ENCODE assay signal across 19 cellular contexts in the genomic region with DNA sequence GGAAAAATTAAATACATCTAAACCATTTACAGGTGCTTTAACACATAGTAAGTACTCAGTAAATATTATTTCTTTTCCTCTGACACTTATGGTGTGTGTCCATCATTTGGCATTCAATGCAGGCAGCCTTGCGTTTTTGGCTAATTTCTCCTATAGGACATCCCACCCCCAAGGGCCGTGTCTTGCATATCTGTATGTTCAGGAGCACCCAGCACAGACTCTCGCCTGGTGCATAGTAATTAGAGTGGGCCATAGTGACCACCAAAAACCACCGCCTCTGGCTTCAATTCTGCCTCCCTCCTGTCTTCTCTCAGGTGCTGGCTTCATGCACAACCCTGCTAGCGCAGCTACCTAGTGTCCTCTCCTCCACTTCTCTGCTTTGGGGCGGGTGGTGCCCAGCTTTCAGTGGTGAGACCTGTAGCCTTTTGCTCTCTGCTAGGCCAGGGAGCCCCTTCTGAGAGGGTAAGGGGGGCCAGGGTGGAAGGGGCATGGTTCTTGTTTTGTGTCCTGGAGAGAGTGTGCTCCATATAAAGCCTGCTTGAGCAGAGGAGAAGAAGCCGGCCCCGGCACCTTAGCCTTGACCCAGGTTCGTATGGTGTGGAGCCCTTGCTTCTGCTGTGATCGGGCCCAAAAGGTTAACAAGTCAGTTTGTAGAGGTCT. TPM values are rescaled to one million over a fixed set of nuclear protein-coding genes. Genes with fewer than 3 reads are reported as not detected.
A peak's percentile ranks its signal among the peaks of the same experiment; 100 is the strongest.
DNase-seq lines count a peak whose midpoint lies in the region; ATAC-seq and TF ChIP-seq lines count a peak whose summit lies in the region.
"Had no signal": no experiment of that assay in that cellular context is flagged by ENCODE, and none has a peak within 500 bp of the region (broad histone marks: within the 10 kb centered on the region; RNA-seq: fewer than 3 reads in every experiment).

No MANE protein-coding gene starts in this region.

- H3K23me2 ChIP-seq in H9 (ENCODE audit: insufficient read length, low read depth, low read length, poor library complexity, severe bottlenecking) = no peaks in the 10 kb centered on the region

- H3K9ac ChIP-seq in H9 (ENCODE audit: extremely low read depth, insufficient read length, low read length) (no peak overlapping the region), MM.1S (ENCODE audit: low read length) (no peak overlapping the region)

- H3K9me2 ChIP-seq in hepatocyte (replicated peaks; ENCODE audit: insufficient read depth) (no peaks in the 10 kb centered on the region), MM.1S (replicated peaks; ENCODE audit: insufficient read depth, low read length) (no peaks in the 10 kb centered on the region)

- peaks cover 11% of the 10 kb centered on the region for H3K27me3 Mint-ChIP-seq in Caco-2 (ENCODE audit: insufficient read depth, unreplicated experiment)
- peaks cover 38% of the 10 kb centered on the region for H3K27me3 Mint-ChIP-seq in H9 (ENCODE audit: low read depth)
- peaks cover 1 to 18% (median 15%) of the 10 kb centered on the region in 5 donors for H3K27me3 Mint-ChIP-seq in naive thymus-derived CD4-positive, alpha-beta T cell

- no peak overlapping the region for H2BK5ac ChIP-seq in H9 (ENCODE audit: insufficient read length, low read length)

- H3K27ac Mint-ChIP-seq in Caco-2 (ENCODE audit: unreplicated experiment) (no peak overlapping the region), H9 (no peak overlapping the region)
- no peak overlapping the region for H3K27ac Mint-ChIP-seq in naive thymus-derived CD4-positive, alpha-beta T cell
- H3K27ac Mint-ChIP-seq: activated naive CD8-positive, alpha-beta T cell treated with anti-CD3 and anti-CD28 coated beads, Interleukin-2, amount 50 U/mL, for 24 hours had no signal

- H3K9me3 Mint-ChIP-seq in Caco-2 (ENCODE audit: unreplicated experiment) = no peaks in the 10 kb centered on the region
- H3K9me3 Mint-ChIP-seq in H9 = no peaks in the 10 kb centered on the region; a peak in 2 of 5 replicates
- no peaks in the 10 kb centered on the region for H3K9me3 Mint-ChIP-seq in naive thymus-derived CD4-positive, alpha-beta T cell
- H3K9me3 Mint-ChIP-seq: activated naive CD8-positive, alpha-beta T cell treated with anti-CD3 and anti-CD28 coated beads, Interleukin-2, amount 50 U/mL, for 24 hours; activated T-cell treated with anti-CD3 and anti-CD28 coated beads, Interleukin-2, amount 50 U/mL, for 24 hours had no signal

- H3K4me2 ChIP-seq in H9 (ENCODE audit: insufficient read depth, insufficient read length, low read length) = no peak overlapping the region
- no peak overlapping the region for H3K4me2 ChIP-seq in hepatocyte
- no peak overlapping the region for H3K4me2 ChIP-seq in MM.1S (ENCODE audit: low read depth, low read length)

- H3K14ac ChIP-seq in H9 (ENCODE audit: insufficient read depth, low read length) = no peak overlapping the region

- CTCF ChIA-PET in Caco-2 (lab: Charles Lee) (interaction anchor here (0.6 to 1.3 kb wide), 6 partner anchors 22 to 1615 kb away, joined by 4 to 14 read pairs (median 6); partner anchors contain the start of genes ATF3 and SMYD2), GM10248 (lab: Yijun Ruan, JAX) (interaction anchor here (0.6 to 4.2 kb wide), 40 partner anchors 9 to 337 kb away, joined by 3 to 52 read pairs (median 11); partner anchors contain the start of genes BATF3, NSL1 and TATDN3)
- CTCF ChIA-PET in naive thymus-derived CD4-positive, alpha-beta T cell (lab: Charles Lee) = interaction anchor here (0.6 to 5.5 kb wide), 11 partner anchors 73 to 462 kb away, joined by 3 to 60 read pairs (median 8); no protein-coding TSS in a partner anchor

- intact Hi-C loops in Caco-2 (cut with micrococcal nuclease; ENCODE audit: unreplicated experiment) = loop anchor here (5.0 kb wide), 1 partner anchor 59 kb away; the partner anchor contains the start of gene ATF3
- intact Hi-C loops in naive thymus-derived CD4-positive, alpha-beta T cell (cut with micrococcal nuclease) = no loop called here

- H3K36me3 ChIP-seq in Caco-2 (ENCODE audit: control insufficient read depth, insufficient read depth, low read length) = no peaks in the 10 kb centered on the region
- no peaks in the 10 kb centered on the region for H3K36me3 ChIP-seq in naive thymus-derived CD4-positive, alpha-beta T cell (ENCODE audit: control insufficient read depth in 2 of 3, insufficient read depth in 3 of 3, low read length in 3 of 3)
- H3K36me3 ChIP-seq in hepatocyte (replicated peaks; ENCODE audit: insufficient read depth, low read depth) = no peaks in the 10 kb centered on the region
- H3K36me3 ChIP-seq in MM.1S (replicated peaks; ENCODE audit: insufficient read depth, low read length) = no peaks in the 10 kb centered on the region
- H3K36me3 ChIP-seq: BE2C, cardiac muscle cell, esophagus muscularis mucosa, lower lobe of right lung had no signal

- H2AK5ac ChIP-seq in H9 (ENCODE audit: insufficient read length, low read length) = no peak overlapping the region

- H3K79me2 ChIP-seq in H9 (ENCODE audit: insufficient read depth, low read length) = no peaks in the 10 kb centered on the region
- no peaks in the 10 kb centered on the region for H3K79me2 ChIP-seq in hepatocyte
- no peaks in the 10 kb centered on the region for H3K79me2 ChIP-seq in MM.1S (ENCODE audit: low read length)

- H4K8ac ChIP-seq in H9 (replicated peaks; ENCODE audit: insufficient read length, low read depth, low read length) = no peak overlapping the region

- DNase-seq in Caco-2 (no peak), H9 (peak; percentile 26), coronary artery (ENCODE audit: low spot score) (peak; percentile 69), NCI-H345 (lab: John Stamatoyannopoulos, UW) (no peak), hepatocyte (ENCODE audit: low spot score) (no peak), MM.1S (no peak), GM10248 (ENCODE audit: extremely low spot score) (no peak)
- no peak for DNase-seq in naive thymus-derived CD4-positive, alpha-beta T cell
- DNase-seq: activated CD4-positive, alpha-beta T cell treated with anti-CD3 and anti-CD28 coated beads, Interleukin-2, amount 50 U/mL, for 1 hour; activated naive CD8-positive, alpha-beta T cell treated with anti-CD3 and anti-CD28 coated beads, Interleukin-2, amount 50 U/mL, for 24 hours; activated T-cell treated with anti-CD3 and anti-CD28 coated beads, Interleukin-2, amount 50 U/mL, for 24 hours; Karpas-422; NCI-H1105 treated with DMSO at 0.1 percent for 48 hours; stimulated activated CD4-positive, alpha-beta T cell treated with anti-CD3 and anti-CD28 coated beads, Interleukin-12 subunit alpha, Interleukin-12 subunit beta, amount 100 ng/mL, for 4 hours had no signal

- TF ChIP-seq CTCF in Caco-2 (IDR thresholded peaks at IDR 0.05; ENCODE audit: insufficient read depth in 1 of 2, low read depth in 1 of 2, low read length in 1 of 2, severe bottlenecking in 1 of 2, unreplicated experiment in 1 of 2) (no peak), H9 (conservative IDR thresholded peaks at IDR 0.05) (no peak), coronary artery (IDR thresholded peaks at IDR 0.05) (no peak), hepatocyte (IDR thresholded peaks at IDR 0.05; ENCODE audit: poor library complexity) (no peak), MM.1S (IDR thresholded peaks at IDR 0.05; ENCODE audit: low read length) (no peak), GM10248 (IDR thresholded peaks at IDR 0.05; ENCODE audit: control extremely low read depth, extremely low read depth, low read depth, missing control alignments) (no peak)

- no peaks in the 10 kb centered on the region for H3K27me3 ChIP-seq in Caco-2 (replicated peaks; ENCODE audit: control insufficient read depth, insufficient read depth, low read length)
- H3K27me3 ChIP-seq in H9 (ENCODE audit: insufficient read depth, low read length) = peaks cover 2% of the 10 kb centered on the region; the same call in 1 of the 2 replicates
- no peaks in the 10 kb centered on the region for H3K27me3 ChIP-seq in naive thymus-derived CD4-positive, alpha-beta T cell (ENCODE audit: control insufficient read depth in 2 of 2, insufficient read depth in 2 of 2, low read length in 2 of 2)
- H3K27me3 ChIP-seq in hepatocyte = no peaks in the 10 kb centered on the region
- H3K27me3 ChIP-seq in MM.1S (replicated peaks; ENCODE audit: insufficient read depth, low read length) = no peaks in the 10 kb centered on the region
- H3K27me3 ChIP-seq: BE2C, esophagus muscularis mucosa had no signal

- no peak overlapping the region for H2BK15ac ChIP-seq in H9 (ENCODE audit: low read depth, low read length)

- H4K5ac ChIP-seq in H9 (ENCODE audit: insufficient read length, low read depth, low read length) = no peak overlapping the region

- no peak overlapping the region for H2BK120ac ChIP-seq in H9 (ENCODE audit: low read depth, low read length, poor library complexity, severe bottlenecking)

- no CpG with 5 or more reads among the region's 10 CpGs for WGBS in H9 (ENCODE audit: extremely low coverage, insufficient read length, low lambda C conversion rate)
- 86% methylated on average over 10 of the region's 10 CpGs for WGBS in hepatocyte (ENCODE audit: low lambda C conversion rate, missing lambda C conversion rate)

- no peak overlapping the region for H3K27ac ChIP-seq in H9 (ENCODE audit: insufficient read length, low read depth, low read length)
- no peak overlapping the region for H3K27ac ChIP-seq in coronary artery
- no peak overlapping the region for H3K27ac ChIP-seq in naive thymus-derived CD4-positive, alpha-beta T cell (ENCODE audit: low read depth, low read length)
- no peak overlapping the region for H3K27ac ChIP-seq in hepatocyte
- no peak overlapping the region for H3K27ac ChIP-seq in MM.1S (ENCODE audit: low read length)
- H3K27ac ChIP-seq: cardiac muscle cell, SK-N-MC had no signal

- H3K79me1 ChIP-seq in H9 (ENCODE audit: insufficient read depth, low read depth, low read length, poor library complexity, severe bottlenecking) = no peaks in the 10 kb centered on the region

- no peak overlapping the region for H3K23ac ChIP-seq in H9 (ENCODE audit: insufficient read length, low read depth, low read length)

- H3F3A ChIP-seq in MM.1S (ENCODE audit: insufficient read depth, low read length) = no peaks in the 10 kb centered on the region

- no peaks in the 10 kb centered on the region for H3K4me1 ChIP-seq in Caco-2
- H3K4me1 ChIP-seq in H9 (ENCODE audit: insufficient read depth, low read length) = peaks cover 2% of the 10 kb centered on the region; the same call in 1 of the 2 replicates
- H3K4me1 ChIP-seq in naive thymus-derived CD4-positive, alpha-beta T cell (ENCODE audit: control insufficient read depth in 2 of 2, insufficient read depth in 2 of 2, low read length in 2 of 2) = peaks cover 0 to 6% of the 10 kb centered on the region in 2 donors
- peaks cover 4% of the 10 kb centered on the region for H3K4me1 ChIP-seq in hepatocyte (ENCODE audit: insufficient read depth)
- H3K4me1 ChIP-seq in MM.1S (ENCODE audit: low read length) = peaks cover 10% of the 10 kb centered on the region; the same call in 1 of the 2 replicates

- no peaks in the 10 kb centered on the region for H3K36me3 Mint-ChIP-seq in Caco-2 (ENCODE audit: insufficient read depth, unreplicated experiment)
- no peaks in the 10 kb centered on the region; a peak in 1 of 7 replicates for H3K36me3 Mint-ChIP-seq in H9 (ENCODE audit: insufficient read depth in 1 of 3, low read depth in 3 of 3)
- no peaks in the 10 kb centered on the region for H3K36me3 Mint-ChIP-seq in naive thymus-derived CD4-positive, alpha-beta T cell

- H2BK12ac ChIP-seq in H9 (ENCODE audit: insufficient read length, low read depth, low read length) = no peak overlapping the region

- H3K4me3 Mint-ChIP-seq in Caco-2 (ENCODE audit: unreplicated experiment) (peak overlapping the region; percentile 74), H9 (peak overlapping the region in 1 of 2 experiments; percentile 26; a peak in 2 of 5 replicates)
- H3K4me3 Mint-ChIP-seq in naive thymus-derived CD4-positive, alpha-beta T cell = peak overlapping the region in 6 of 10 donors; percentile 12 to 81 (median 42)

- POLR2A ChIA-PET in Caco-2 (lab: Charles Lee) (no interaction called here), GM10248 (lab: Yijun Ruan, JAX) (interaction anchor here (0.9 kb wide), 1 partner anchor 58 kb away, joined by 5 read pairs; the partner anchor contains the start of gene ATF3)
- POLR2A ChIA-PET in naive thymus-derived CD4-positive, alpha-beta T cell (lab: Charles Lee) = interaction anchor here (0.9 kb wide), 1 partner anchor 108 kb away, joined by 3 read pairs; no protein-coding TSS in a partner anchor

- no peak overlapping the region for H2AFZ ChIP-seq in H9 (ENCODE audit: low read length)
- H2AFZ ChIP-seq in hepatocyte = no peak overlapping the region
- H2AFZ ChIP-seq in MM.1S (ENCODE audit: low read length) = no peak overlapping the region

- H3K4ac ChIP-seq in H9 (ENCODE audit: low read depth, low read length) = no peak overlapping the region

- H3K56ac ChIP-seq in H9 (ENCODE audit: insufficient read length, low read depth, low read length) = no peak overlapping the region

- H3K4me1 Mint-ChIP-seq in Caco-2 (ENCODE audit: low read depth, unreplicated experiment) (peaks cover 6% of the 10 kb centered on the region), H9 (peaks cover 16 to 19% of the 10 kb centered on the region in 2 experiments)
- peaks cover 4 to 32% (median 5%) of the 10 kb centered on the region in 7 donors for H3K4me1 Mint-ChIP-seq in naive thymus-derived CD4-positive, alpha-beta T cell

- H2BK20ac ChIP-seq in H9 (ENCODE audit: low read depth, low read length, poor library complexity, severe bottlenecking) = no peak overlapping the region

- no peak overlapping the region for H3K4me3 ChIP-seq in Caco-2 (ENCODE audit: low read depth, low read length)
- no peak overlapping the region for H3K4me3 ChIP-seq in coronary artery
- H3K4me3 ChIP-seq in naive thymus-derived CD4-positive, alpha-beta T cell (ENCODE audit: low read length) = no peak overlapping the region
- no peak overlapping the region for H3K4me3 ChIP-seq in hepatocyte
- H3K4me3 ChIP-seq in MM.1S (ENCODE audit: low read length) = no peak overlapping the region

- H3K9me3 ChIP-seq in Caco-2 (no peaks in the 10 kb centered on the region), H9 (ENCODE audit: control insufficient read depth, low read depth, low read length) (no peaks in the 10 kb centered on the region), hepatocyte (ENCODE audit: low read depth) (no peaks in the 10 kb centered on the region), MM.1S (replicated peaks; ENCODE audit: insufficient read depth, low read length) (no peaks in the 10 kb centered on the region)
- no peaks in the 10 kb centered on the region for H3K9me3 ChIP-seq in naive thymus-derived CD4-positive, alpha-beta T cell (ENCODE audit: control insufficient read depth in 2 of 3, low read length in 3 of 3)
- H3K9me3 ChIP-seq: BE2C, esophagus muscularis mucosa, lower lobe of right lung had no signal

- no peak for ATAC-seq in naive thymus-derived CD4-positive, alpha-beta T cell

- no peak overlapping the region for H4K91ac ChIP-seq in H9 (ENCODE audit: insufficient read length, low read depth, low read length)

- H3K18ac ChIP-seq in H9 (ENCODE audit: insufficient read length, low read depth, low read length) = no peak overlapping the region

- H4K20me1 ChIP-seq in H9 (ENCODE audit: control insufficient read depth, insufficient read depth, insufficient read length) (no peaks in the 10 kb centered on the region), hepatocyte (ENCODE audit: insufficient read depth, poor library complexity, severe bottlenecking) (no peaks in the 10 kb centered on the region), MM.1S (ENCODE audit: insufficient read depth, low read length) (no peaks in the 10 kb centered on the region)

- no peak overlapping the region for H3T11ph ChIP-seq in H9 (ENCODE audit: low read length)

- BruUV-seq in Caco-2 (replicated peaks; lab: Mats Ljungman, UMichigan) = no TSS peak

RNA-seq across cellular contexts. Expression of gene BATF3, which starts 33.4 kb away (rescaled TPM):
- total RNA-seq in Caco-2 (2022) (0.23 and 0.42 TPM in 2 replicates), H9 (2021) (2.1 and 2.2 TPM in 2 replicates), hepatocyte (1.6 TPM in 1 of 2 replicates, not detected in the other)
- total RNA-seq in naive thymus-derived CD4-positive, alpha-beta T cell = 10 to 100 TPM in 1 of 5 experiments, 1 to 10 TPM in 3, under 1 TPM in 1; 0.27 to 40.2 (median 1.2) TPM
- under 1 TPM; 0.69 to 0.98 TPM for polyA plus RNA-seq in naive thymus-derived CD4-positive, alpha-beta T cell
- polyA plus RNA-seq in hepatocyte = 3.2 and 3.5 TPM in 2 replicates

RNA-seq across cellular contexts. Expression of gene ATF3, which starts 57.7 kb away (rescaled TPM):
- total RNA-seq in Caco-2 (2022) (21.8 and 25.8 TPM in 2 replicates), H9 (2021) (11.3 and 14.7 TPM in 2 replicates), hepatocyte (128 TPM in 2 replicates)
- total RNA-seq in naive thymus-derived CD4-positive, alpha-beta T cell = 10 to 100 TPM in 3 of 5 experiments, under 1 TPM in 2; 0.57 to 83.4 (median 12.5) TPM
- not detected for polyA plus RNA-seq in naive thymus-derived CD4-positive, alpha-beta T cell
- 129 and 178 TPM in 2 replicates for polyA plus RNA-seq in hepatocyte

Comparison
In these comparisons a context has a peak if more than half of its experiments do, and no peak if none do; other contexts are left out.
1. DNase-seq: peak in H9 (single experiment) and coronary artery (single experiment); none in Caco-2 (0 of 2), naive thymus-derived CD4-positive, alpha-beta T cell (0 of 9), NCI-H345 (single experiment), hepatocyte (single experiment), MM.1S (single experiment) and GM10248 (single experiment).